ENCODE assay signal across 8 cellular contexts in genomic region chr15:101294731-101295606, GRCh38. TPM values are rescaled to one million over a fixed set of nuclear protein-coding genes. Genes with fewer than 3 reads are reported as not detected.
A peak's percentile ranks its signal among the peaks of the same experiment; 100 is the strongest.
DNase-seq lines count a peak whose midpoint lies in the region; ATAC-seq and TF ChIP-seq lines count a peak whose summit lies in the region.

Gene SNRPA1, minus strand, starts transcription at chr15:101295248. Its CDS starts 70 bp downstream, at chr15:101295178.

- H3K36me3 ChIP-seq in liver (ENCODE audit: control insufficient read depth in 4 of 4, insufficient read depth in 3 of 4, low read depth in 1 of 4, low read length in 3 of 4) = no peaks in the 10 kb centered on the region

- no peaks in the 10 kb centered on the region for H3K9me3 ChIP-seq in liver (ENCODE audit: control insufficient read depth in 4 of 4, low read length in 3 of 4)

- peak; percentile 96 for DNase-seq in CD14-positive monocyte (ENCODE audit: low spot score)
- DNase-seq in NCI-H774 (lab: John Stamatoyannopoulos, UW) = peak; percentile 93
- peak; percentile 97 for DNase-seq in activated CD4-positive, alpha-beta T cell treated with anti-CD3 and anti-CD28 coated beads, Interleukin-2, amount 50 U/mL, for 4 hours
- DNase-seq in dermis blood vessel endothelial cell = peak; percentile 98
- peak; percentile 99 for DNase-seq in stimulated activated CD4-positive, alpha-beta T cell treated with anti-CD3 and anti-CD28 coated beads, Interleukin-4, amount 100 ng/mL, for 1 hour

- H3K27me3 ChIP-seq in liver (ENCODE audit: control insufficient read depth in 4 of 4, insufficient read depth in 4 of 4, low read length in 3 of 4) = no peaks in the 10 kb centered on the region

- TF ChIP-seq CTCF in CD14-positive monocyte (IDR thresholded peaks at IDR 0.05) = no peak
- no peak for TF ChIP-seq CTCF in liver (IDR thresholded peaks at IDR 0.05; ENCODE audit: low read depth, low read length, missing input control)

- peak within 1 kb of the TSS; percentile 96 to 97 for H3K27ac ChIP-seq in liver (ENCODE audit: low read depth in 1 of 2, low read length in 2 of 2)

- H3K9me3 Mint-ChIP-seq in CD14-positive monocyte = no peaks in the 10 kb centered on the region

- peak within 1 kb of the TSS; percentile 88 to 95 for H3K9ac ChIP-seq in liver (ENCODE audit: low read depth in 1 of 2, low read length in 2 of 2)

- peak within 1 kb of the TSS; percentile 94 to 98 for H3K4me3 Mint-ChIP-seq in CD14-positive monocyte

- WGBS in liver = under 1% methylated on average over 87 of the region's 87 CpGs

- intact Hi-C loops in CD14-positive monocyte (cut with micrococcal nuclease) = loop anchor here (1.0 to 5.0 kb wide), 4 partner anchors 152 to 427 kb away; partner anchors contain the start of genes TARS3 (in 1 of the 2) and TM2D3 (in 1 of the 2)

- TF ChIP-seq RAD21 in liver (IDR thresholded peaks at IDR 0.05) = no peak

- H3K4me1 Mint-ChIP-seq in CD14-positive monocyte = peaks cover 26% of the 10 kb centered on the region

- H3K4me3 ChIP-seq in liver (ENCODE audit: low read depth in 1 of 3, low read length in 3 of 3) = peak within 1 kb of the TSS; percentile 59 to 90 (median 86)

- H3K36me3 Mint-ChIP-seq in CD14-positive monocyte = peaks cover 16 to 18% of the 10 kb centered on the region in 2 donors

- ATAC-seq in GM19397 (IDR thresholded peaks at IDR 0.05; ENCODE audit: unreplicated experiment) (peak; percentile 82), HG03565 (IDR thresholded peaks at IDR 0.05; ENCODE audit: unreplicated experiment) (peak; percentile 76)

- peak within 1 kb of the TSS; percentile 88 to 98 (median 97) for H3K27ac Mint-ChIP-seq in CD14-positive monocyte

- H3K27me3 Mint-ChIP-seq in CD14-positive monocyte (ENCODE audit: low read depth in 3 of 3) = no peaks in the 10 kb centered on the region

- H3K4me1 ChIP-seq in liver (ENCODE audit: control insufficient read depth in 4 of 4, insufficient read depth in 4 of 4, low read length in 3 of 4) = peaks cover 0 to 33% (median 13%) of the 10 kb centered on the region in 4 donors

TF ChIP-seq in liver, 16 proteins besides CTCF, POLR2A, EP300 and RAD21:
- TF ChIP-seq RXRA (IDR thresholded peaks at IDR 0.05) (no peak), EGR1 (IDR thresholded peaks at IDR 0.05; ENCODE audit: low read depth in 2 of 2) (peak; percentile 73 to 92), YY1 (IDR thresholded peaks at IDR 0.05) (peak; percentile 38), REST (IDR thresholded peaks at IDR 0.05) (peak; percentile 33), HNF4G (IDR thresholded peaks at IDR 0.05) (no peak), FOXA2 (IDR thresholded peaks at IDR 0.05) (no peak), JUND (IDR thresholded peaks at IDR 0.05) (no peak), ZBTB33 (IDR thresholded peaks at IDR 0.05) (no peak), SP1 (IDR thresholded peaks at IDR 0.05) (peak; percentile 2), HNF4A (conservative IDR thresholded peaks at IDR 0.05) (peak in 1 of 2 donors; percentile 17), NR2F2 (IDR thresholded peaks at IDR 0.05) (no peak), TAF1 (conservative IDR thresholded peaks at IDR 0.05) (no peak), ATF3 (IDR thresholded peaks at IDR 0.05) (no peak), FOXA1 (IDR thresholded peaks at IDR 0.05) (no peak), MAX (IDR thresholded peaks at IDR 0.05) (peak; percentile 51), GABPA (IDR thresholded peaks at IDR 0.05 in 1 of 2, conservative IDR thresholded peaks at IDR 0.05 in 1 of 2) (peak; percentile 36 to 85)

RNA-seq across cellular contexts. Expression of gene SNRPA1, which starts in this region (rescaled TPM):
- polyA plus RNA-seq in CD14-positive monocyte (10 to 100 TPM; 23.8 to 35.4 TPM), liver (10 to 100 TPM; 21.0 to 31.7 TPM)
- total RNA-seq in dermis blood vessel endothelial cell (13.3 and 22.9 TPM in 2 replicates), liver (10 to 100 TPM; 12.7 to 15.0 TPM)

Comparison
In these comparisons a context has a peak if more than half of its experiments do, and no peak if none do; other contexts are left out.
1. Peak in every context shown above with its lines: DNase-seq, ATAC-seq, H3K4me3 ChIP-seq and H3K27ac ChIP-seq.